Comparison of ENCODE assay signal across 1 cellular context in the genomic region with DNA sequence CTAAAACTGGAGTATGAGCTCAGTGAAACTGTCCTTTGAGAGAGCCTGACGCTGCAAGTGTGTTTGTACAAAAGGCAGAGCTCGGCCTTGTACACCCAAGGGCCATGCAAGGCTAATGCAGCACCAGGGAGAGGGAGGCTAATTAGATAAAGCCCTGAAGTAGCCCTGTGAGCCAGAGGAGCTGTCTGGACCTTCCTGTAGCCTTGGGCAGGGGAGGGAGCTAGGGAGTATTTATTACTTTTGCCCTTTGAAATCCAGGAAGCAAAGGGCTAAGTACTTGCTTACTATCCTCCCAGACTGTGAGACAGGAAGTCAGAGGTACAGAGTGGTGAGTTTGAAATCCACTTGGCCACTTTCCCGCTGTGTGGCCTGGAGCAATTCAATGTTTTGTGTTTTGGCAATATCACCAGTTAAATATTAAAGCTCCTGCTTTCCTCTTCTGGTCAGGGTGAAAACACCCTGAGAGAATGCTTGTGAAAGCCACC.
TF ChIP-seq lines count a peak whose summit lies in the region.

No MANE protein-coding gene starts in this region.

TF ChIP-seq in GM23338, 12 proteins besides CTCF, POLR2A, EP300 and RAD21 (continued from another document):
- TF ChIP-seq, protein P1, sequence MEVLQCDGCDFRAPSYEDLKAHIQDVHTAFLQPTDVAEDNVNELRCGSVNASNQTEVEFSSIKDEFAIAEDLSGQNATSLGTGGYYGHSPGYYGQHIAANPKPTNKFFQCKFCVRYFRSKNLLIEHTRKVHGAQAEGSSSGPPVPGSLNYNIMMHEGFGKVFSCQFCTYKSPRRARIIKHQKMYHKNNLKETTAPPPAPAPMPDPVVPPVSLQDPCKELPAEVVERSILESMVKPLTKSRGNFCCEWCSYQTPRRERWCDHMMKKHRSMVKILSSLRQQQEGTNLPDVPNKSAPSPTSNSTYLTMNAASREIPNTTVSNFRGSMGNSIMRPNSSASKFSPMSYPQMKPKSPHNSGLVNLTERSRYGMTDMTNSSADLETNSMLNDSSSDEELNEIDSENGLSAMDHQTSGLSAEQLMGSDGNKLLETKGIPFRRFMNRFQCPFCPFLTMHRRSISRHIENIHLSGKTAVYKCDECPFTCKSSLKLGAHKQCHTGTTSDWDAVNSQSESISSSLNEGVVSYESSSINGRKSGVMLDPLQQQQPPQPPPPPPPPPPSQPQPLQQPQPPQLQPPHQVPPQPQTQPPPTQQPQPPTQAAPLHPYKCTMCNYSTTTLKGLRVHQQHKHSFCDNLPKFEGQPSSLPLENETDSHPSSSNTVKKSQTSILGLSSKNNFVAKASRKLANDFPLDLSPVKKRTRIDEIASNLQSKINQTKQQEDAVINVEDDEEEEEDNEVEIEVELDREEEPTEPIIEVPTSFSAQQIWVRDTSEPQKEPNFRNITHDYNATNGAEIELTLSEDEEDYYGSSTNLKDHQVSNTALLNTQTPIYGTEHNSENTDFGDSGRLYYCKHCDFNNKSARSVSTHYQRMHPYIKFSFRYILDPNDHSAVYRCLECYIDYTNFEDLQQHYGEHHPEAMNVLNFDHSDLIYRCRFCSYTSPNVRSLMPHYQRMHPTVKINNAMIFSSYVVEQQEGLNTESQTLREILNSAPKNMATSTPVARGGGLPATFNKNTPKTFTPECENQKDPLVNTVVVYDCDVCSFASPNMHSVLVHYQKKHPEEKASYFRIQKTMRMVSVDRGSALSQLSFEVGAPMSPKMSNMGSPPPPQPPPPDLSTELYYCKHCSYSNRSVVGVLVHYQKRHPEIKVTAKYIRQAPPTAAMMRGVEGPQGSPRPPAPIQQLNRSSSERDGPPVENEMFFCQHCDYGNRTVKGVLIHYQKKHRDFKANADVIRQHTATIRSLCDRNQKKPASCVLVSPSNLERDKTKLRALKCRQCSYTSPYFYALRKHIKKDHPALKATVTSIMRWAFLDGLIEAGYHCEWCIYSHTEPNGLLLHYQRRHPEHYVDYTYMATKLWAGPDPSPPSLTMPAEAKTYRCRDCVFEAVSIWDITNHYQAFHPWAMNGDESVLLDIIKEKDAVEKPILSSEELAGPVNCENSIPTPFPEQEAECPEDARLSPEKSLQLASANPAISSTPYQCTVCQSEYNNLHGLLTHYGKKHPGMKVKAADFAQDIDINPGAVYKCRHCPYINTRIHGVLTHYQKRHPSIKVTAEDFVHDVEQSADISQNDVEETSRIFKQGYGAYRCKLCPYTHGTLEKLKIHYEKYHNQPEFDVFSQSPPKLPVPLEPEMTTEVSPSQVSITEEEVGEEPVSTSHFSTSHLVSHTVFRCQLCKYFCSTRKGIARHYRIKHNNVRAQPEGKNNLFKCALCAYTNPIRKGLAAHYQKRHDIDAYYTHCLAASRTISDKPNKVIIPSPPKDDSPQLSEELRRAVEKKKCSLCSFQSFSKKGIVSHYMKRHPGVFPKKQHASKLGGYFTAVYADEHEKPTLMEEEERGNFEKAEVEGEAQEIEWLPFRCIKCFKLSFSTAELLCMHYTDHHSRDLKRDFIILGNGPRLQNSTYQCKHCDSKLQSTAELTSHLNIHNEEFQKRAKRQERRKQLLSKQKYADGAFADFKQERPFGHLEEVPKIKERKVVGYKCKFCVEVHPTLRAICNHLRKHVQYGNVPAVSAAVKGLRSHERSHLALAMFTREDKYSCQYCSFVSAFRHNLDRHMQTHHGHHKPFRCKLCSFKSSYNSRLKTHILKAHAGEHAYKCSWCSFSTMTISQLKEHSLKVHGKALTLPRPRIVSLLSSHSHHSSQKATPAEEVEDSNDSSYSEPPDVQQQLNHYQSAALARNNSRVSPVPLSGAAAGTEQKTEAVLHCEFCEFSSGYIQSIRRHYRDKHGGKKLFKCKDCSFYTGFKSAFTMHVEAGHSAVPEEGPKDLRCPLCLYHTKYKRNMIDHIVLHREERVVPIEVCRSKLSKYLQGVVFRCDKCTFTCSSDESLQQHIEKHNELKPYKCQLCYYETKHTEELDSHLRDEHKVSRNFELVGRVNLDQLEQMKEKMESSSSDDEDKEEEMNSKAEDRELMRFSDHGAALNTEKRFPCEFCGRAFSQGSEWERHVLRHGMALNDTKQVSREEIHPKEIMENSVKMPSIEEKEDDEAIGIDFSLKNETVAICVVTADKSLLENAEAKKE (CRISPR knock-in tag; IDR thresholded peaks at IDR 0.05) = no peak
TF ChIP-seq in GM23338: peak in this region for 0.
